8 cellular contexts compared by ENCODE assay signal in the genomic region with DNA sequence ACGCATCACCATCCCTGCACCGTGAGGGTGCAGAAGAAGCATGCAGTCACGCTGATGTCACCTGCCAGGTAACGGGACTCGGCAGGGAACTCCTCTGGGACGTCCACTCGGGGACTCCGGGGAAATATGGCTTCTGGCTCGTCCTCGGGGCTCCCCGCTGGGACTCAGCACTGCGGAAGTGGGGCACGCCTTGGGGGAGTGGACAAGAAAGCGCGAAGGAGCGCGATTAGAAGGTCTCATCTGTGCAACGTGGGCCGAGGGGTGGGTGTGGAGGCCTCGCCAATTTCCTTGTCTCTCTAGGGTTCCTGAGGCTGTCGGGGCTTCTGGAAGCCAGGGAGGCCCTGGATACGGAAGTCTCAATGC. TPM values are rescaled to one million over a fixed set of nuclear protein-coding genes. Genes with fewer than 3 reads are reported as not detected.
DNase-seq lines count a peak whose midpoint lies in the region; ATAC-seq, FAIRE-seq and TF ChIP-seq lines count a peak whose summit lies in the region.

No MANE protein-coding gene starts in this region.

- peak overlapping the region; percentile 97 to 100 (median 99) for H3K27ac Mint-ChIP-seq in brain

- POLR2A ChIA-PET in BJ (lab: Charles Lee): no interaction called here
- POLR2A ChIA-PET in GM10248 (lab: Yijun Ruan, JAX): no interaction called here

- H3K4me3 ChIP-seq in BJ (ENCODE audit: low read depth, low read length): peak overlapping the region; percentile 97
- H3K4me3 ChIP-seq in keratinocyte (ENCODE audit: control insufficient read depth in 2 of 3, extremely low read depth in 1 of 3, insufficient read depth in 2 of 3, low read depth in 1 of 3, low read length in 3 of 3): peak overlapping the region; percentile 94 to 99 (median 98)

- ATAC-seq in HG02588 (IDR thresholded peaks at IDR 0.05; ENCODE audit: unreplicated experiment): no peak

- no peak for FAIRE-seq in keratinocyte (lab: Jason Lieb, UNC)

- TF ChIP-seq CTCF in BJ (IDR thresholded peaks at IDR 0.05; ENCODE audit: insufficient read depth, low read depth, low read length) (no peak), brain (conservative IDR thresholded peaks at IDR 0.05) (no peak), keratinocyte (optimal IDR thresholded peaks at IDR 0.05 in 1 of 3, IDR thresholded peaks at IDR 0.05 in 1 of 3, conservative IDR thresholded peaks at IDR 0.05 in 1 of 3; ENCODE audit: extremely low read depth in 1 of 3, insufficient read depth in 2 of 3, low read length in 3 of 3) (no peak), GM10248 (IDR thresholded peaks at IDR 0.05; ENCODE audit: control extremely low read depth, extremely low read depth, low read depth, missing control alignments) (no peak)

- peaks cover 49% of the 10 kb centered on the region for H3K79me2 ChIP-seq in keratinocyte (ENCODE audit: control insufficient read depth, insufficient read depth, low read length)

- H3K27me3 ChIP-seq in BJ (ENCODE audit: control insufficient read depth, insufficient read depth, low read length): no peaks in the 10 kb centered on the region
- no peaks in the 10 kb centered on the region for H3K27me3 ChIP-seq in keratinocyte (ENCODE audit: control insufficient read depth, extremely low read depth, insufficient read depth, low read length)

- H3K4me2 ChIP-seq in keratinocyte (ENCODE audit: control insufficient read depth, extremely low read depth, insufficient read depth, low read depth, low read length): peak overlapping the region; percentile 96

- H3K36me3 ChIP-seq in BJ (ENCODE audit: control insufficient read depth, insufficient read depth, low read length) (no peaks in the 10 kb centered on the region), keratinocyte (ENCODE audit: control insufficient read depth in 2 of 2, extremely low read depth in 1 of 2, insufficient read depth in 2 of 2, low read length in 2 of 2) (no peaks in the 10 kb centered on the region)

- H3K9me1 ChIP-seq in keratinocyte (ENCODE audit: control insufficient read depth, extremely low read depth, insufficient read depth, low read length): no peaks in the 10 kb centered on the region

- CTCF ChIA-PET in BJ (lab: Yijun Ruan, JAX) (interaction anchor here (1.3 kb wide), 1 partner anchor 273 kb away, joined by 4 read pairs; no protein-coding TSS in a partner anchor), GM10248 (lab: Yijun Ruan, JAX) (interaction anchor here (1.9 kb wide), 1 partner anchor 10 kb away, joined by 5 read pairs; no protein-coding TSS in a partner anchor)

- DNase-seq in BJ (ENCODE audit: low read depth): no peak
- DNase-seq in KBM-7: peak; percentile 60
- DNase-seq in UCSD-AML1 (lab: John Stamatoyannopoulos, UW; ENCODE audit: unreplicated experiment): peak; percentile 37
- DNase-seq in keratinocyte (ENCODE audit: low read depth, low spot score): no peak
- peak; percentile 55 to 63 for DNase-seq in stimulated activated CD4-positive, alpha-beta T cell treated with anti-CD3 and anti-CD28 coated beads, Interleukin-2, amount 100 ng/mL, for 24 hours
- no peak for DNase-seq in GM10248 (ENCODE audit: extremely low spot score)

- peak overlapping the region; percentile 91 for H3K9ac ChIP-seq in keratinocyte (ENCODE audit: control insufficient read depth, extremely low read depth, insufficient read depth, low read length)

- H3K36me3 Mint-ChIP-seq in brain: peaks cover 27% of the 10 kb centered on the region

- dilution Hi-C loops in keratinocyte (cut with MboI; ENCODE audit: extremely low pct_ligation_motif_present, low sequenced_read_pairs): no loop called here

- H3K27me3 Mint-ChIP-seq in brain: peaks cover 24% of the 10 kb centered on the region

- peaks cover 65% of the 10 kb centered on the region for H3K4me1 Mint-ChIP-seq in brain

- H3K4me1 ChIP-seq in keratinocyte (ENCODE audit: control insufficient read depth, extremely low read depth, insufficient read depth, low read length): peaks cover 34% of the 10 kb centered on the region

- no peaks in the 10 kb centered on the region for H3K9me3 Mint-ChIP-seq in brain

- in situ Hi-C loops in KBM-7 (cut with MboI; ENCODE audit: low pct_unique_long_range_greater_than_20kb, low sequenced_read_pairs): no loop called here

- H2AFZ ChIP-seq in keratinocyte (ENCODE audit: control insufficient read depth, low read length): peak overlapping the region; percentile 93

- H4K20me1 ChIP-seq in keratinocyte (ENCODE audit: control insufficient read depth, extremely low read depth, insufficient read depth, low read length): peaks cover 6% of the 10 kb centered on the region

- H3K9me3 ChIP-seq in keratinocyte (ENCODE audit: control insufficient read depth, low read depth, low read length): no peaks in the 10 kb centered on the region

- H3K27ac ChIP-seq in keratinocyte (ENCODE audit: control insufficient read depth, insufficient read depth, low read length): peak overlapping the region; percentile 94

- H3K4me3 Mint-ChIP-seq in brain: peak overlapping the region; percentile 96 to 100 (median 99)

RNA-seq across cellular contexts. Expression of a gene that starts 0.9 kb away (rescaled TPM):
- 14.7 and 26.4 TPM in 2 replicates for polyA plus RNA-seq in BJ (2011; rRNA removed)
- 9.0 and 14.2 TPM in 2 replicates for polyA minus RNA-seq in BJ (2011; rRNA and poly(A)+ RNA removed)
- 14.7 TPM for polyA plus RNA-seq in brain (ENCODE audit: insufficient read depth, low read depth, low replicate concordance)
- 9.5 to 13.3 TPM (median 10.0 TPM) in 3 replicates for polyA plus RNA-seq in keratinocyte
- 7.3 TPM for polyA plus RNA-seq in keratinocyte (2011; ENCODE audit: low read depth)
- polyA plus RNA-seq in keratinocyte (2011; cell fraction: cytosol; rRNA removed): 5.6 and 9.8 TPM in 2 replicates
- 14.5 and 15.6 TPM in 2 replicates for polyA plus RNA-seq in keratinocyte (2011; cell fraction: nucleus; rRNA removed)
- polyA plus RNA-seq in keratinocyte (2012; ENCODE audit: low replicate concordance): 4.1 and 7.6 TPM in 2 replicates
- polyA minus RNA-seq in keratinocyte: 2.4 to 12.7 TPM (median 7.5 TPM) in 3 replicates
- polyA minus RNA-seq in keratinocyte (2011; cell fraction: cytosol; rRNA and poly(A)+ RNA removed): 5.0 TPM
- 4.5 and 8.1 TPM in 2 replicates for polyA minus RNA-seq in keratinocyte (2011; cell fraction: nucleus; rRNA and poly(A)+ RNA removed)

RNA-seq across cellular contexts. Expression of a gene that starts 1.4 kb away (rescaled TPM):
- polyA plus RNA-seq in BJ (2011; rRNA removed) (54.7 and 55.2 TPM in 2 replicates), brain (ENCODE audit: insufficient read depth, low read depth, low replicate concordance) (58.3 TPM), keratinocyte (49.5 to 89.1 TPM (median 65.7 TPM) in 3 replicates)
- polyA minus RNA-seq in BJ (2011; rRNA and poly(A)+ RNA removed): 23.7 and 26.9 TPM in 2 replicates
- polyA plus RNA-seq in keratinocyte (2011; ENCODE audit: low read depth): 114 TPM
- polyA plus RNA-seq in keratinocyte (2011; cell fraction: cytosol; rRNA removed): 76.6 and 85.1 TPM in 2 replicates
- 67.3 and 72.4 TPM in 2 replicates for polyA plus RNA-seq in keratinocyte (2011; cell fraction: nucleus; rRNA removed)
- polyA plus RNA-seq in keratinocyte (2012; ENCODE audit: low replicate concordance): 57.9 and 63.0 TPM in 2 replicates
- polyA minus RNA-seq in keratinocyte: 18.0 to 58.3 TPM (median 39.3 TPM) in 3 replicates
- polyA minus RNA-seq in keratinocyte (2011; cell fraction: cytosol; rRNA and poly(A)+ RNA removed): 21.9 TPM
- 13.2 and 33.8 TPM in 2 replicates for polyA minus RNA-seq in keratinocyte (2011; cell fraction: nucleus; rRNA and poly(A)+ RNA removed)

Comparison
In these comparisons a context has a peak if more than half of its experiments do, and no peak if none do; other contexts are left out.
1. DNase-seq: peak in KBM-7 (single experiment), UCSD-AML1 (single experiment) and stimulated activated CD4-positive, alpha-beta T cell treated with anti-CD3 and anti-CD28 coated beads, Interleukin-2, amount 100 ng/mL, for 24 hours (2 of 2); none in BJ (single experiment), keratinocyte (single experiment) and GM10248 (single experiment).